Comparison of ENCODE assay signal across 19 cellular contexts in the genomic region with DNA sequence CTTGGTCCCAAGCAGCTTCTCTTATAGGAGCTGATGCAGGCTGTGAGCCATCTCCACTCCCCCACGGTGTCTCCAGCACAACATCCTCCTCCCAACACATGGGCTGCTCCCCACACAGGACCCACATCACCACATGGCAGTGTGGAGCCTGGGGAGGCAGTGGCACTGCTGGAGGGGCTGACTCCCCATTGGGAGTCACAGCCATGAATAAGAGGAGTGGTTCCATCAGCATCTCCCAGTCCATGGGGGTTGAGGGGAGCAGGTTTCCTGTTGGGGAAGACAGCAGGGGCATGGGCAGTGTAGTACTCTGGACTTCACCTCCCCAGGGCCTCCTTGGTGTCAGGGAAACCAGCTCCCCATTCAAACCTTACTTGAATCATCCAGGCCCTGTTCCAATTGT. TPM values are rescaled to one million over a fixed set of nuclear protein-coding genes. Genes with fewer than 3 reads are reported as not detected.
A peak's percentile ranks its signal among the peaks of the same experiment; 100 is the strongest.
DNase-seq lines count a peak whose midpoint lies in the region; ATAC-seq and TF ChIP-seq lines count a peak whose summit lies in the region.
"Had no signal": no experiment of that assay in that cellular context is flagged by ENCODE, and none has a peak within 500 bp of the region (broad histone marks: within the 10 kb centered on the region; RNA-seq: fewer than 3 reads in every experiment).

No MANE protein-coding gene starts in this region.

- no peak overlapping the region for H2AFZ ChIP-seq in neural progenitor cell (replicated peaks)

- TF ChIP-seq CTCF in neural progenitor cell (IDR thresholded peaks at IDR 0.05), result no peak

- intact Hi-C loops in CD4-positive, alpha-beta memory T cell (cut with micrococcal nuclease), result no loop called here

- peaks cover 15% of the 10 kb centered on the region for H3K4me1 Mint-ChIP-seq in neural progenitor cell
- no peaks in the 10 kb centered on the region for H3K4me1 Mint-ChIP-seq in CD4-positive, alpha-beta memory T cell
- H3K4me1 Mint-ChIP-seq: CD8-positive, alpha-beta memory T cell had no signal

- no peaks in the 10 kb centered on the region for H3K79me2 ChIP-seq in neural progenitor cell (ENCODE audit: low read depth)

- ATAC-seq in GM18511 (IDR thresholded peaks at IDR 0.05; ENCODE audit: unreplicated experiment), result no peak

- CTCF ChIA-PET in CD4-positive, alpha-beta memory T cell (lab: Charles Lee; ENCODE audit: partially characterized antibody), result interaction anchor here (0.7 to 0.9 kb wide), 2 partner anchors 13 to 343 kb away, joined by 3 read pairs; no protein-coding TSS in a partner anchor

- peaks cover 9% of the 10 kb centered on the region for H3K27me3 Mint-ChIP-seq in neural progenitor cell (ENCODE audit: insufficient read depth, low read depth)
- H3K27me3 Mint-ChIP-seq in CD4-positive, alpha-beta memory T cell, result peaks cover 1 to 2% of the 10 kb centered on the region in 2 donors

- peaks cover 9% of the 10 kb centered on the region for H3K4me1 ChIP-seq in neural progenitor cell
- H3K4me1 ChIP-seq in CD4-positive, alpha-beta memory T cell (ENCODE audit: insufficient read depth, low read length), result no peaks in the 10 kb centered on the region
- H3K4me1 ChIP-seq: BLaER1 treated with 17β-estradiol and CSF1 and Interleukin-3, amounts not matched to agents 10 nM and 100 nM; HAP-1 had no signal

- H3K4me3 Mint-ChIP-seq in neural progenitor cell, result no peak overlapping the region
- no peak overlapping the region for H3K4me3 Mint-ChIP-seq in CD4-positive, alpha-beta memory T cell
- H3K4me3 Mint-ChIP-seq: B cell; CD8-positive, alpha-beta memory T cell; HFFc6 had no signal

- no peaks in the 10 kb centered on the region for H3K27me3 ChIP-seq in neural progenitor cell
- no peaks in the 10 kb centered on the region for H3K27me3 ChIP-seq in CD4-positive, alpha-beta memory T cell (ENCODE audit: insufficient read depth, low read length)
- H3K27me3 ChIP-seq: BLaER1 treated with 17β-estradiol and CSF1 and Interleukin-3, amounts not matched to agents 10 nM and 100 nM had no signal

- DNase-seq in NCI-H82 (lab: John Stamatoyannopoulos, UW) (peak; percentile 34), NCI-H82 treated with DMSO at 0.1 percent for 48 hours (lab: John Stamatoyannopoulos, UW; ENCODE audit: unreplicated experiment) (no peak), ecto neural progenitor cell (ENCODE audit: low spot score) (peak; percentile 41), neural progenitor cell (ENCODE audit: low spot score) (no peak), iPS-NIHi7 (ENCODE audit: extremely low spot score) (no peak)
- no peak for DNase-seq in CD4-positive, alpha-beta memory T cell
- DNase-seq: CD8-positive, alpha-beta memory T cell; COR-L47; DMS153; DMS79; GDM1; HFFc6; IMR-90; KBM-7 had no signal

- H3K9me3 ChIP-seq in neural progenitor cell (ENCODE audit: low read depth), result no peaks in the 10 kb centered on the region
- no peaks in the 10 kb centered on the region for H3K9me3 ChIP-seq in CD4-positive, alpha-beta memory T cell (ENCODE audit: control insufficient read depth in 1 of 2, low read length in 2 of 2)
- H3K9me3 ChIP-seq: HAP-1 had no signal

- no peaks in the 10 kb centered on the region for H3F3A ChIP-seq in neural progenitor cell (ENCODE audit: low read depth)

- peaks cover 4% of the 10 kb centered on the region for H3K9me3 Mint-ChIP-seq in neural progenitor cell
- H3K9me3 Mint-ChIP-seq in CD4-positive, alpha-beta memory T cell, result peaks cover 0 to 2% (median 0%) of the 10 kb centered on the region in 8 donors
- H3K9me3 Mint-ChIP-seq: HFFc6 had no signal

- no peak overlapping the region for H3K4me3 ChIP-seq in neural progenitor cell
- no peak overlapping the region for H3K4me3 ChIP-seq in CD4-positive, alpha-beta memory T cell (ENCODE audit: low read length in 2 of 2)
- H3K4me3 ChIP-seq: BLaER1 treated with 17β-estradiol and CSF1 and Interleukin-3, amounts not matched to agents 10 nM and 100 nM; HAP-1 had no signal

- POLR2A ChIA-PET in CD4-positive, alpha-beta memory T cell (lab: Charles Lee; ENCODE audit: partially characterized antibody), result no interaction called here

- no peaks in the 10 kb centered on the region for H3K36me3 Mint-ChIP-seq in neural progenitor cell
- no peaks in the 10 kb centered on the region for H3K36me3 Mint-ChIP-seq in CD4-positive, alpha-beta memory T cell

- no peaks in the 10 kb centered on the region for H3K36me3 ChIP-seq in neural progenitor cell
- no peaks in the 10 kb centered on the region for H3K36me3 ChIP-seq in CD4-positive, alpha-beta memory T cell (ENCODE audit: insufficient read depth, low read length)
- H3K36me3 ChIP-seq: BLaER1 treated with 17β-estradiol and CSF1 and Interleukin-3, amounts not matched to agents 10 nM and 100 nM; HAP-1 had no signal

- peak overlapping the region; percentile 25 for H3K27ac Mint-ChIP-seq in neural progenitor cell
- no peak overlapping the region for H3K27ac Mint-ChIP-seq in CD4-positive, alpha-beta memory T cell
- H3K27ac Mint-ChIP-seq: B cell; CD8-positive, alpha-beta memory T cell; HFFc6 had no signal

- H3K9ac ChIP-seq in neural progenitor cell, result no peak overlapping the region
- H3K9ac ChIP-seq: BLaER1 treated with 17β-estradiol and CSF1 and Interleukin-3, amounts not matched to agents 10 nM and 100 nM had no signal

- H4K20me1 ChIP-seq in neural progenitor cell (ENCODE audit: low read depth), result no peaks in the 10 kb centered on the region
- H4K20me1 ChIP-seq: BLaER1 treated with 17β-estradiol and CSF1 and Interleukin-3, amounts not matched to agents 10 nM and 100 nM had no signal

- H3K4me2 ChIP-seq in neural progenitor cell, result no peak overlapping the region
- H3K4me2 ChIP-seq: BLaER1 treated with 17β-estradiol and CSF1 and Interleukin-3, amounts not matched to agents 10 nM and 100 nM had no signal

- H3K27ac ChIP-seq in neural progenitor cell, result no peak overlapping the region
- H3K27ac ChIP-seq in CD4-positive, alpha-beta memory T cell (ENCODE audit: low read depth, low read length), result no peak overlapping the region
- H3K27ac ChIP-seq: BLaER1 treated with 17β-estradiol and CSF1 and Interleukin-3, amounts not matched to agents 10 nM and 100 nM; HL-60 had no signal

RNA-seq across cellular contexts. Expression of gene OXA1L, which starts 40.5 kb away (rescaled TPM):
- 101 and 116 TPM in 2 replicates for total RNA-seq in neural progenitor cell (ENCODE audit: low replicate concordance)
- total RNA-seq in CD4-positive, alpha-beta memory T cell, result 100 to 1,000 TPM; 129 to 137 TPM
- 10 to 100 TPM; 54.6 to 66.1 TPM for polyA plus RNA-seq in CD4-positive, alpha-beta memory T cell

Comparison
In these comparisons a context has a peak if more than half of its experiments do, and no peak if none do; other contexts are left out.
1. DNase-seq: peak in NCI-H82 (single experiment) and ecto neural progenitor cell (single experiment); none in NCI-H82 treated with DMSO at 0.1 percent for 48 hours (single experiment), neural progenitor cell (single experiment), CD4-positive, alpha-beta memory T cell (0 of 5) and iPS-NIHi7 (single experiment).